Comparison of ENCODE assay signal across 8 cellular contexts in genomic region chr10:68600041-68600778, GRCh38. TPM values are rescaled to one million over a fixed set of nuclear protein-coding genes. Genes with fewer than 3 reads are reported as not detected.
A peak's percentile ranks its signal among the peaks of the same experiment; 100 is the strongest.
DNase-seq lines count a peak whose midpoint lies in the region; ATAC-seq and TF ChIP-seq lines count a peak whose summit lies in the region.

No MANE protein-coding gene starts in this region.

- peaks cover 41% of the 10 kb centered on the region for H3K4me1 Mint-ChIP-seq in activated naive CD4-positive, alpha-beta T cell treated with anti-CD3 and anti-CD28 coated beads, Interleukin-2, amount 50 U/mL, for 24 hours

- WGBS in GM23248 (ENCODE audit: low coverage in 1 of 2, low lambda C conversion rate in 2 of 2, missing lambda C conversion rate in 2 of 2), 2 experiments, result 3 to 5% methylated on average over 17 of the region's 17 CpGs
- WGBS in thymus, result 8% methylated on average over 17 of the region's 17 CpGs

- peak overlapping the region; percentile 72 for H3K9ac ChIP-seq in GM23248

- H3K27ac Mint-ChIP-seq in activated naive CD4-positive, alpha-beta T cell treated with anti-CD3 and anti-CD28 coated beads, Interleukin-2, amount 50 U/mL, for 24 hours, result peak overlapping the region; percentile 80

- H3K36me3 ChIP-seq in GM23248 (ENCODE audit: low read depth) (no peaks in the 10 kb centered on the region), RWPE2 (ENCODE audit: low read depth) (no peaks in the 10 kb centered on the region), neutrophil (no peaks in the 10 kb centered on the region), thymus (ENCODE audit: control insufficient read depth, insufficient read depth) (no peaks in the 10 kb centered on the region)

- H3K9me2 ChIP-seq in GM23248 (ENCODE audit: insufficient read depth), result no peaks in the 10 kb centered on the region

- peaks cover 2% of the 10 kb centered on the region for H3K36me3 Mint-ChIP-seq in activated naive CD4-positive, alpha-beta T cell treated with anti-CD3 and anti-CD28 coated beads, Interleukin-2, amount 50 U/mL, for 24 hours

- no peaks in the 10 kb centered on the region for H3K27me3 Mint-ChIP-seq in activated naive CD4-positive, alpha-beta T cell treated with anti-CD3 and anti-CD28 coated beads, Interleukin-2, amount 50 U/mL, for 24 hours

- H3K79me2 ChIP-seq in GM23248 (ENCODE audit: insufficient read depth), result no peaks in the 10 kb centered on the region

- peak overlapping the region; percentile 95 for H2AFZ ChIP-seq in GM23248

- DNase-seq in Daoy (ENCODE audit: low read depth) (peak; percentile 77), GM23248 (peak; percentile 81), LNCaP clone FGC (ENCODE audit: low read depth) (peak; percentile 76), RWPE2 (ENCODE audit: low spot score) (no peak), glomerular endothelial cell (ENCODE audit: extremely low read depth, low read depth, low spot score) (peak; percentile 41)

- H3K4me1 ChIP-seq in GM23248 (ENCODE audit: insufficient read depth), result peaks cover 27% of the 10 kb centered on the region
- H3K4me1 ChIP-seq in RWPE2 (ENCODE audit: insufficient read depth, poor library complexity, severe bottlenecking), result peaks cover 14% of the 10 kb centered on the region
- peaks cover 10 to 13% of the 10 kb centered on the region in 2 experiments for H3K4me1 ChIP-seq in neutrophil (ENCODE audit: control insufficient read depth in 1 of 2, insufficient read depth in 1 of 2, low read depth in 1 of 2, low read length in 1 of 2)
- H3K4me1 ChIP-seq in thymus (ENCODE audit: control insufficient read depth, insufficient read depth, low read length), result peaks cover 6% of the 10 kb centered on the region

- H3K27me3 ChIP-seq in GM23248 (replicated peaks; ENCODE audit: insufficient read depth) (no peaks in the 10 kb centered on the region), RWPE2 (ENCODE audit: insufficient read depth, poor library complexity, severe bottlenecking) (no peaks in the 10 kb centered on the region), neutrophil (peaks cover 12% of the 10 kb centered on the region), thymus (ENCODE audit: control insufficient read depth, insufficient read depth) (no peaks in the 10 kb centered on the region)

- TF ChIP-seq CTCF in LNCaP clone FGC (IDR thresholded peaks at IDR 0.05; ENCODE audit: control insufficient read depth, extremely low read depth, insufficient read depth) (no peak), RWPE2 (IDR thresholded peaks at IDR 0.05; ENCODE audit: poor library complexity, severe bottlenecking) (no peak), neutrophil (IDR thresholded peaks at IDR 0.05) (no peak)

- H3K4me3 Mint-ChIP-seq in activated naive CD4-positive, alpha-beta T cell treated with anti-CD3 and anti-CD28 coated beads, Interleukin-2, amount 50 U/mL, for 24 hours, result peak overlapping the region; percentile 94

- no peaks in the 10 kb centered on the region for H4K20me1 ChIP-seq in GM23248 (ENCODE audit: insufficient read depth)

- H3F3A ChIP-seq in GM23248 (ENCODE audit: insufficient read depth), result peaks cover 17% of the 10 kb centered on the region; the same call in 1 of the 2 replicates

- H3K4me2 ChIP-seq in GM23248 (ENCODE audit: unreplicated experiment), result peak overlapping the region; percentile 90

- H3K4me3 ChIP-seq in GM23248 (peak overlapping the region; percentile 72), LNCaP clone FGC (ENCODE audit: low read depth, low read length) (peak overlapping the region; percentile 39), RWPE2 (ENCODE audit: severe bottlenecking) (peak overlapping the region; percentile 15), neutrophil (ENCODE audit: low read depth in 1 of 2, low read length in 1 of 2) (peak overlapping the region; percentile 49 to 54), thymus (ENCODE audit: low read length) (peak overlapping the region; percentile 58)

- H3K9me3 Mint-ChIP-seq in activated naive CD4-positive, alpha-beta T cell treated with anti-CD3 and anti-CD28 coated beads, Interleukin-2, amount 50 U/mL, for 24 hours, result no peaks in the 10 kb centered on the region

- in situ Hi-C loops in GM23248 (cut with MboI), result no loop called here

- peak; percentile 78 for ATAC-seq in RWPE2 (ENCODE audit: low read depth)

- peak overlapping the region; percentile 70 for H3K27ac ChIP-seq in GM23248
- H3K27ac ChIP-seq in RWPE2 (ENCODE audit: poor library complexity, severe bottlenecking), result peak overlapping the region; percentile 29
- no peak overlapping the region for H3K27ac ChIP-seq in neutrophil
- H3K27ac ChIP-seq in thymus (ENCODE audit: low read depth), result peak overlapping the region; percentile 43

- no peaks in the 10 kb centered on the region for H3K9me3 ChIP-seq in GM23248 (ENCODE audit: low read depth)
- H3K9me3 ChIP-seq in RWPE2 (ENCODE audit: severe bottlenecking), result no peaks in the 10 kb centered on the region
- no peaks in the 10 kb centered on the region for H3K9me3 ChIP-seq in neutrophil
- no peaks in the 10 kb centered on the region for H3K9me3 ChIP-seq in thymus (ENCODE audit: control insufficient read depth)

RNA-seq across cellular contexts. Expression of gene TET1, which starts 40.1 kb away (rescaled TPM):
- 0.21 and 0.57 TPM in 2 replicates for total RNA-seq in Daoy (2014; rRNA removed; shearing (Covaris generic))
- 1.3 and 2.1 TPM in 2 replicates for total RNA-seq in GM23248 (2014; rRNA removed; shearing (Covaris generic))
- polyA plus RNA-seq in GM23248 (2016; fragmentation: Nextera tagmentation; extraction: Ambion mirVana) (0.68 and 0.84 TPM in 2 replicates), thymus (0.82 TPM)
- total RNA-seq in glomerular endothelial cell, result 2.1 and 2.4 TPM in 2 replicates

Comparison
In these comparisons a context has a peak if more than half of its experiments do, and no peak if none do; other contexts are left out.
1. H3K4me3 ChIP-seq: peak in every context shown above with its lines; median percentile 72 in GM23248; 58 in thymus; 52 in neutrophil; 39 in LNCaP clone FGC; 15 in RWPE2.